Comparison of ENCODE assay signal across 1 cellular context in genomic region chr20:63128956-63129355, GRCh38.
TF ChIP-seq lines count a peak whose summit lies in the region.

No MANE protein-coding gene starts in this region.

TF ChIP-seq in GM23338, 12 proteins besides CTCF, POLR2A, EP300 and RAD21 (continued from another document):
- no peak for TF ChIP-seq ZNF462 (CRISPR knock-in tag; IDR thresholded peaks at IDR 0.05)
- no peak for TF ChIP-seq POLR2AphosphoS5 (IDR thresholded peaks at IDR 0.05; ENCODE audit: low read depth)
- no peak for TF ChIP-seq STAT1 (IDR thresholded peaks at IDR 0.05; ENCODE audit: unreplicated experiment)
- no peak for TF ChIP-seq CREB1 (CRISPR knock-in tag; IDR thresholded peaks at IDR 0.05; ENCODE audit: low read depth)
- no peak for TF ChIP-seq EZH2 (IDR thresholded peaks at IDR 0.05; ENCODE audit: low read depth, unreplicated experiment)
- TF ChIP-seq ETS1 (IDR thresholded peaks at IDR 0.05), result no peak
- TF ChIP-seq JUNB (IDR thresholded peaks at IDR 0.05; ENCODE audit: unreplicated experiment), result no peak
- TF ChIP-seq EZH2phosphoT487 (IDR thresholded peaks at IDR 0.05; ENCODE audit: unreplicated experiment), result no peak
- no peak for TF ChIP-seq REST (IDR thresholded peaks at IDR 0.05; ENCODE audit: unreplicated experiment)
